9 cellular contexts compared by ENCODE assay signal in genomic region chr1:156608981-156609380, GRCh38. TPM values are rescaled to one million over a fixed set of nuclear protein-coding genes. Genes with fewer than 3 reads are reported as not detected.
DNase-seq lines count a peak whose midpoint lies in the region; ATAC-seq and TF ChIP-seq lines count a peak whose summit lies in the region.
"Had no signal": no experiment of that assay in that cellular context is flagged by ENCODE, and none has a peak within 500 bp of the region (broad histone marks: within the 10 kb centered on the region; RNA-seq: fewer than 3 reads in every experiment).

No MANE protein-coding gene starts in this region.

- peaks cover 20% of the 10 kb centered on the region for H3K27me3 Mint-ChIP-seq in mesothelial cell of epicardium (ENCODE audit: low read depth)

- ATAC-seq in GM18873 (IDR thresholded peaks at IDR 0.05; ENCODE audit: low FRiP score, unreplicated experiment), result no peak
- no peak for ATAC-seq in GM18502 (IDR thresholded peaks at IDR 0.05; ENCODE audit: poor library complexity, unreplicated experiment)

- no peaks in the 10 kb centered on the region for H3K36me3 ChIP-seq in brain microvascular endothelial cell (replicated peaks)
- H3K36me3 ChIP-seq: neutrophil, SJSA1 had no signal

- H3K4me1 Mint-ChIP-seq in mesothelial cell of epicardium, result peaks cover 2% of the 10 kb centered on the region

- H3K36me3 Mint-ChIP-seq in mesothelial cell of epicardium, result no peaks in the 10 kb centered on the region

- peak; percentile 60 for DNase-seq in GM13976 (ENCODE audit: low spot score)
- peak; percentile 41 for DNase-seq in NCI-H1092 treated with DMSO at 0.1 percent for 48 hours (lab: John Stamatoyannopoulos, UW)
- peak; percentile 19 for DNase-seq in T-helper 22 cell (ENCODE audit: low read depth)
- DNase-seq in brain microvascular endothelial cell, result no peak
- no peak for DNase-seq in mesothelial cell of epicardium (ENCODE audit: low spot score in 2 of 2, unreplicated experiment in 2 of 2)

- no peak overlapping the region for H3K4me3 Mint-ChIP-seq in mesothelial cell of epicardium

- H3K27ac Mint-ChIP-seq in mesothelial cell of epicardium, result no peak overlapping the region

- H3K27me3 ChIP-seq in brain microvascular endothelial cell (replicated peaks), result no peaks in the 10 kb centered on the region

- no peak overlapping the region for H3K27ac ChIP-seq in brain microvascular endothelial cell
- H3K27ac ChIP-seq: neutrophil, SJSA1 had no signal

- in situ Hi-C loops in GM13976 (cut with MboI; ENCODE audit: low sequenced_read_pairs, unreplicated experiment), result loop anchor here (5.0 to 10.0 kb wide), 2 partner anchors 152 to 224 kb away; no protein-coding TSS in a partner anchor
- in situ Hi-C loops in brain microvascular endothelial cell (cut with HindIII; ENCODE audit: low pct_ligation_motif_present, low sequenced_read_pairs), result no loop called here

- no peaks in the 10 kb centered on the region for H3K9me3 Mint-ChIP-seq in mesothelial cell of epicardium

- H3K4me3 ChIP-seq in brain microvascular endothelial cell (ENCODE audit: low read depth, low read length), result no peak overlapping the region
- H3K4me3 ChIP-seq: SJSA1 had no signal

- TF ChIP-seq CTCF in GM13976 (IDR thresholded peaks at IDR 0.05; ENCODE audit: borderline replicate concordance, control extremely low read depth, extremely low read depth, insufficient read depth, missing control alignments) (peak; percentile 65), brain microvascular endothelial cell (IDR thresholded peaks at IDR 0.05; ENCODE audit: low read depth, low read length, missing control alignments) (peak; percentile 80), mesothelial cell of epicardium (IDR thresholded peaks at IDR 0.05; ENCODE audit: unreplicated experiment) (peak; percentile 54)

RNA-seq across cellular contexts. Expression of gene GPATCH4, which starts 7.7 kb away (rescaled TPM):
- total RNA-seq in mesothelial cell of epicardium, result 22.7 to 24.0 TPM (median 23.6 TPM) in 3 replicates

RNA-seq across cellular contexts. Expression of gene HAPLN2, which starts 10.2 kb away (rescaled TPM):
- 0.76 to 1.2 TPM (median 1.2 TPM) in 3 replicates for total RNA-seq in mesothelial cell of epicardium
- total RNA-seq: SJSA1 had no signal

RNA-seq across cellular contexts. Expression of gene NAXE, which starts 17.4 kb away (rescaled TPM):
- total RNA-seq in mesothelial cell of epicardium, result 99.1 to 105 TPM (median 104 TPM) in 3 replicates

RNA-seq across cellular contexts. Expression of gene TTC24, which starts 29.5 kb away (rescaled TPM):
- total RNA-seq in mesothelial cell of epicardium, result not detected in 3 replicates
- total RNA-seq: SJSA1 had no signal

RNA-seq across cellular contexts. Expression of gene BCAN, which starts 32.9 kb away (rescaled TPM):
- total RNA-seq in mesothelial cell of epicardium, result 0.54 to 0.85 TPM (median 0.78 TPM) in 3 replicates
- total RNA-seq: SJSA1 had no signal

Comparison
In these comparisons a context has a peak if more than half of its experiments do, and no peak if none do; other contexts are left out.
1. DNase-seq: peak in GM13976 (single experiment), NCI-H1092 treated with DMSO at 0.1 percent for 48 hours (single experiment) and T-helper 22 cell (single experiment); none in brain microvascular endothelial cell (single experiment) and mesothelial cell of epicardium (0 of 2).
2. Peak in every context shown above with its lines, with median percentiles within 50 percentile points of each other: CTCF ChIP-seq.